ENCODE assay signal across 1 cellular context in the genomic region with DNA sequence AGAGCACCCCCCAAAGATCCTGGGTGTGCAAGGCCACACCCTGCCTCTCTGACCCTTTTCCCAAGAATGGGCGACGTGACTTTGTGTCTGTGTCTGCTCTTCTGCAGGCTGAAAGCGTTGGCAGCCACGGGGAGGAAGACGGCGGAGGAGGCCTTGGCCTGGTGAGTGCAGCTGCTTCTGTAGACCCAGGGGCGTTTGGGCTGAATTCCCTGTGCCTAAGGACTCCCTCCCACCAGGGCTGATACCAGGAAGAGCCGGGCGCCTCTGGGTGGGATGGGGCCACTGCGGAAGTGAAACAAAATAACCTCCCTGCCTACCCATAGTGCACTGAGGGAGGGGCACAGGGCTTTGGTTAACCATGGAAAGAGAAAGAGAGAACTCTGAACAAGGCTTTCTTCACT.
TF ChIP-seq lines count a peak whose summit lies in the region.

No MANE protein-coding gene starts in this region.

TF ChIP-seq in H1, 55 proteins besides CTCF, POLR2A, EP300 and RAD21:
- TF ChIP-seq SUZ12 (IDR thresholded peaks at IDR 0.05; ENCODE audit: low read length) (no peak), YY1 (IDR thresholded peaks at IDR 0.05; ENCODE audit: low read depth, low read length) (no peak), EGR1 (IDR thresholded peaks at IDR 0.05; ENCODE audit: borderline replicate concordance, low read depth, low read length) (no peak), JUND (IDR thresholded peaks at IDR 0.05; ENCODE audit: low read length) (no peak), CHD7 (IDR thresholded peaks at IDR 0.05; ENCODE audit: insufficient replicate concordance, low read length) (no peak), BCL11A (IDR thresholded peaks at IDR 0.05; ENCODE audit: low read depth in 2 of 2, low read length in 2 of 2) (no peak), TCF12 (IDR thresholded peaks at IDR 0.05; ENCODE audit: low read depth, low read length) (no peak), SP2 (IDR thresholded peaks at IDR 0.05; ENCODE audit: low read length) (no peak), CBX8 (IDR thresholded peaks at IDR 0.05; ENCODE audit: borderline replicate concordance, low read depth, low read length) (no peak), NANOG (IDR thresholded peaks at IDR 0.05; ENCODE audit: insufficient read depth, low read depth, low read length, poor library complexity, severe bottlenecking) (no peak), E2F6 (IDR thresholded peaks at IDR 0.05) (no peak), EZH2 (IDR thresholded peaks at IDR 0.05; ENCODE audit: low read depth, low read length, severe bottlenecking) (no peak), BACH1 (IDR thresholded peaks at IDR 0.05; ENCODE audit: low read length) (no peak), KDM4A (IDR thresholded peaks at IDR 0.05; ENCODE audit: low read depth, low read length, severe bottlenecking) (no peak)
